ENCODE assay signal across 1 cellular context in genomic region chr13:46633416-46633815, GRCh38.
TF ChIP-seq lines count a peak whose summit lies in the region.

No MANE protein-coding gene starts in this region.

TF ChIP-seq in HepG2, 621 proteins besides CTCF, POLR2A, EP300 and RAD21 (continued from another document):
- TF ChIP-seq KDM6A (CRISPR knock-in tag; IDR thresholded peaks at IDR 0.05; ENCODE audit: low read depth), result no peak
- TF ChIP-seq ELF4 (CRISPR knock-in tag; IDR thresholded peaks at IDR 0.05; ENCODE audit: borderline replicate concordance), result no peak
- TF ChIP-seq ZNF512B (CRISPR knock-in tag; IDR thresholded peaks at IDR 0.05; ENCODE audit: borderline replicate concordance), result no peak
- TF ChIP-seq ZFP91 (CRISPR knock-in tag; IDR thresholded peaks at IDR 0.05; ENCODE audit: borderline replicate concordance), result no peak
TF ChIP-seq in HepG2: peak in this region for 0.
